Comparison of ENCODE assay signal across 7 cellular contexts in genomic region chr20:48827880-48828733, GRCh38. TPM values are rescaled to one million over a fixed set of nuclear protein-coding genes. Genes with fewer than 3 reads are reported as not detected.
DNase-seq lines count a peak whose midpoint lies in the region; ATAC-seq and TF ChIP-seq lines count a peak whose summit lies in the region.

A gene with protein sequence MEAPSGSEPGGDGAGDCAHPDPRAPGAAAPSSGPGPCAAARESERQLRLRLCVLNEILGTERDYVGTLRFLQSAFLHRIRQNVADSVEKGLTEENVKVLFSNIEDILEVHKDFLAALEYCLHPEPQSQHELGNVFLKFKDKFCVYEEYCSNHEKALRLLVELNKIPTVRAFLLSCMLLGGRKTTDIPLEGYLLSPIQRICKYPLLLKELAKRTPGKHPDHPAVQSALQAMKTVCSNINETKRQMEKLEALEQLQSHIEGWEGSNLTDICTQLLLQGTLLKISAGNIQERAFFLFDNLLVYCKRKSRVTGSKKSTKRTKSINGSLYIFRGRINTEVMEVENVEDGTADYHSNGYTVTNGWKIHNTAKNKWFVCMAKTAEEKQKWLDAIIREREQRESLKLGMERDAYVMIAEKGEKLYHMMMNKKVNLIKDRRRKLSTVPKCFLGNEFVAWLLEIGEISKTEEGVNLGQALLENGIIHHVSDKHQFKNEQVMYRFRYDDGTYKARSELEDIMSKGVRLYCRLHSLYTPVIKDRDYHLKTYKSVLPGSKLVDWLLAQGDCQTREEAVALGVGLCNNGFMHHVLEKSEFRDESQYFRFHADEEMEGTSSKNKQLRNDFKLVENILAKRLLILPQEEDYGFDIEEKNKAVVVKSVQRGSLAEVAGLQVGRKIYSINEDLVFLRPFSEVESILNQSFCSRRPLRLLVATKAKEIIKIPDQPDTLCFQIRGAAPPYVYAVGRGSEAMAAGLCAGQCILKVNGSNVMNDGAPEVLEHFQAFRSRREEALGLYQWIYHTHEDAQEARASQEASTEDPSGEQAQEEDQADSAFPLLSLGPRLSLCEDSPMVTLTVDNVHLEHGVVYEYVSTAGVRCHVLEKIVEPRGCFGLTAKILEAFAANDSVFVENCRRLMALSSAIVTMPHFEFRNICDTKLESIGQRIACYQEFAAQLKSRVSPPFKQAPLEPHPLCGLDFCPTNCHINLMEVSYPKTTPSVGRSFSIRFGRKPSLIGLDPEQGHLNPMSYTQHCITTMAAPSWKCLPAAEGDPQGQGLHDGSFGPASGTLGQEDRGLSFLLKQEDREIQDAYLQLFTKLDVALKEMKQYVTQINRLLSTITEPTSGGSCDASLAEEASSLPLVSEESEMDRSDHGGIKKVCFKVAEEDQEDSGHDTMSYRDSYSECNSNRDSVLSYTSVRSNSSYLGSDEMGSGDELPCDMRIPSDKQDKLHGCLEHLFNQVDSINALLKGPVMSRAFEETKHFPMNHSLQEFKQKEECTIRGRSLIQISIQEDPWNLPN (N-terminal part only) (minus strand): TSS chr20:48827999. CDS start chr20:48827860, 139 bp downstream.

- peaks cover 35% of the 10 kb centered on the region for H3K27me3 ChIP-seq in ectodermal cell (ENCODE audit: control insufficient read depth, insufficient read depth, low read length, poor library complexity, severe bottlenecking)

- no peaks in the 10 kb centered on the region for H3K9me3 ChIP-seq in ectodermal cell (ENCODE audit: control insufficient read depth, low read length)

- peaks cover 28% of the 10 kb centered on the region for H3K4me1 ChIP-seq in ectodermal cell (ENCODE audit: control insufficient read depth, insufficient read depth, low read length)

- POLR2A ChIA-PET in activated CD4-positive, alpha-beta memory T cell treated with anti-CD3 and anti-CD28 coated beads, Interleukin-2, amount 10 ng/mL, durations not matched to agents 7 days and 5 days (lab: Charles Lee): interaction anchor here (0.7 to 4.8 kb wide), 12 partner anchors 10 to 218 kb away, joined by 3 to 33 read pairs (median 5); partner anchors contain the start of genes ARFGEF2 and CSE1L

- peaks cover 5% of the 10 kb centered on the region for H3K27me3 Mint-ChIP-seq in activated CD4-positive, alpha-beta memory T cell treated with anti-CD3 and anti-CD28 coated beads, Interleukin-2, amount 10 ng/mL, durations not matched to agents 7 days and 5 days

- H3K4me3 ChIP-seq in ectodermal cell (ENCODE audit: insufficient read depth, low read depth, low read length): peak within 1 kb of the TSS; percentile 61

- no peak within 1 kb of the TSS for H3K27ac ChIP-seq in ectodermal cell (ENCODE audit: insufficient read depth, low read depth, low read length, poor library complexity, severe bottlenecking)

- 1% methylated on average over 122 of the region's 122 CpGs for WGBS in ectodermal cell, 2 experiments

- peaks cover 13% of the 10 kb centered on the region for H3K4me1 Mint-ChIP-seq in activated CD4-positive, alpha-beta memory T cell treated with anti-CD3 and anti-CD28 coated beads, Interleukin-2, amount 10 ng/mL, durations not matched to agents 7 days and 5 days

- H3K36me3 Mint-ChIP-seq in activated CD4-positive, alpha-beta memory T cell treated with anti-CD3 and anti-CD28 coated beads, Interleukin-2, amount 10 ng/mL, durations not matched to agents 7 days and 5 days (ENCODE audit: low read depth): peaks cover 36% of the 10 kb centered on the region

- DNase-seq in NCI-H226: peak; percentile 67
- peak; percentile 87 for DNase-seq in activated CD4-positive, alpha-beta memory T cell treated with anti-CD3 and anti-CD28 coated beads, Interleukin-2, amount 10 ng/mL, durations not matched to agents 7 days and 5 days
- peak; percentile 88 for DNase-seq in medulla oblongata (ENCODE audit: extremely low spot score)
- peak; percentile 54 to 73 (median 59) for DNase-seq in stimulated activated CD4-positive, alpha-beta T cell treated with anti-CD3 and anti-CD28 coated beads, TNF-alpha, amount 100 ng/mL, for 4 hours (ENCODE audit: low read depth in 3 of 3)

- CTCF ChIA-PET in activated CD4-positive, alpha-beta memory T cell treated with anti-CD3 and anti-CD28 coated beads, Interleukin-2, amount 10 ng/mL, durations not matched to agents 7 days and 5 days (lab: Charles Lee): interaction anchor here (1.2 to 1.9 kb wide), 4 partner anchors 49 to 171 kb away, joined by 3 to 8 read pairs (median 6); no protein-coding TSS in a partner anchor

- no peaks in the 10 kb centered on the region for H3K36me3 ChIP-seq in ectodermal cell (ENCODE audit: control insufficient read depth, insufficient read depth, low read length)

- peak within 1 kb of the TSS; percentile 97 for H3K27ac Mint-ChIP-seq in activated CD4-positive, alpha-beta memory T cell treated with anti-CD3 and anti-CD28 coated beads, Interleukin-2, amount 10 ng/mL, durations not matched to agents 7 days and 5 days

- ATAC-seq in GM18505 (IDR thresholded peaks at IDR 0.05; ENCODE audit: unreplicated experiment): peak; percentile 48
- peak; percentile 40 for ATAC-seq in HG02840 (IDR thresholded peaks at IDR 0.05; ENCODE audit: low FRiP score, unreplicated experiment)

- H3K9me3 Mint-ChIP-seq in activated CD4-positive, alpha-beta memory T cell treated with anti-CD3 and anti-CD28 coated beads, Interleukin-2, amount 10 ng/mL, durations not matched to agents 7 days and 5 days: no peaks in the 10 kb centered on the region

- peak; percentile 65 for TF ChIP-seq POLR2A in GM18505 (IDR thresholded peaks at IDR 0.05; ENCODE audit: borderline replicate concordance, extremely low read depth, insufficient read depth, insufficient read length)

- H3K4me3 Mint-ChIP-seq in activated CD4-positive, alpha-beta memory T cell treated with anti-CD3 and anti-CD28 coated beads, Interleukin-2, amount 10 ng/mL, durations not matched to agents 7 days and 5 days: peak within 1 kb of the TSS; percentile 98

RNA-seq across cellular contexts. Expression of the gene that starts here (rescaled TPM):
- total RNA-seq in activated CD4-positive, alpha-beta memory T cell treated with anti-CD3 and anti-CD28 coated beads, Interleukin-2, amount 10 ng/mL, durations not matched to agents 7 days and 5 days: 100 to 1,000 TPM; 158 to 160 TPM
- 25.4 TPM for polyA plus RNA-seq in ectodermal cell (2013, experiment 1 of 4)
- 22.7 TPM for polyA plus RNA-seq in ectodermal cell (2013, experiment 2 of 4)
- 20.4 TPM for polyA plus RNA-seq in ectodermal cell (2013, experiment 3 of 4)
- 20.3 TPM for polyA plus RNA-seq in ectodermal cell (2013, experiment 4 of 4)
